ENCODE assay signal across 12 cellular contexts in genomic region chr1:184110253-184111204, GRCh38. TPM values are rescaled to one million over a fixed set of nuclear protein-coding genes. Genes with fewer than 3 reads are reported as not detected.
A peak's percentile ranks its signal among the peaks of the same experiment; 100 is the strongest.
DNase-seq lines count a peak whose midpoint lies in the region; ATAC-seq and TF ChIP-seq lines count a peak whose summit lies in the region.
"Had no signal": no experiment of that assay in that cellular context is flagged by ENCODE, and none has a peak within 500 bp of the region (broad histone marks: within the 10 kb centered on the region; RNA-seq: fewer than 3 reads in every experiment).

No MANE protein-coding gene starts in this region.

- TF ChIP-seq CTCF in DND-41 (IDR thresholded peaks at IDR 0.05; ENCODE audit: borderline replicate concordance, extremely low read depth, low read length, poor library complexity, severe bottlenecking) (no peak), GM23338 (conservative IDR thresholded peaks at IDR 0.05; ENCODE audit: low read depth in 2 of 2) (peak; percentile 23 to 58; a peak in 3 of 4 replicates)

- H3K9ac ChIP-seq in DND-41 (ENCODE audit: low read depth, low read length): no peak overlapping the region

- no peaks in the 10 kb centered on the region for H3K9me3 ChIP-seq in DND-41 (ENCODE audit: insufficient read depth, low read length, severe bottlenecking)

- H3K27ac Mint-ChIP-seq in GM23338: no peak overlapping the region
- peak overlapping the region; percentile 19 for H3K27ac Mint-ChIP-seq in activated T-helper 1 cell treated with anti-CD3 and anti-CD28 coated beads, Interleukin-12 subunit alpha, Interleukin-12 subunit beta, Interleukin-2, Interleukin-4 antibody, amounts not matched to agents 30 ng/mL and 10 ng/mL and 1 ng/mL, durations not matched to agents 14 hours and 24 hours and 36 hours

- no peak overlapping the region for H2AFZ ChIP-seq in DND-41 (ENCODE audit: low read depth, low read length)
- no peak overlapping the region for H2AFZ ChIP-seq in GM23338

- peak; percentile 68; the same call in 2 of the 3 replicates for ATAC-seq in DND-41 (ENCODE audit: insufficient read depth, low read depth)
- ATAC-seq in GM23338: peak; percentile 49; the same call in 2 of the 3 replicates
- ATAC-seq in HG03108 (IDR thresholded peaks at IDR 0.05; ENCODE audit: unreplicated experiment): no peak
- ATAC-seq in HG02884 (IDR thresholded peaks at IDR 0.05; ENCODE audit: unreplicated experiment): no peak

- H3K27me3 ChIP-seq in DND-41 (ENCODE audit: insufficient read depth, low read length, poor library complexity) (no peaks in the 10 kb centered on the region), GM23338 (ENCODE audit: insufficient read depth) (no peaks in the 10 kb centered on the region)

- intact Hi-C loops in activated T-helper 1 cell treated with anti-CD3 and anti-CD28 coated beads, Interleukin-12 subunit alpha, Interleukin-12 subunit beta, Interleukin-2, Interleukin-4 antibody, amounts not matched to agents 30 ng/mL and 10 ng/mL and 1 ng/mL, durations not matched to agents 14 hours and 24 hours and 36 hours (cut with micrococcal nuclease): no loop called here

- H3K4me2 ChIP-seq in DND-41 (ENCODE audit: insufficient read depth, low read length) (no peak overlapping the region), GM23338 (no peak overlapping the region)

- H3K27ac ChIP-seq in DND-41 (ENCODE audit: low read length): no peak overlapping the region
- H3K27ac ChIP-seq in GM23338 (ENCODE audit: low read depth): no peak overlapping the region

- H4K20me1 ChIP-seq in DND-41 (ENCODE audit: insufficient read depth, low read length) (no peaks in the 10 kb centered on the region), GM23338 (replicated peaks; ENCODE audit: insufficient read depth) (no peaks in the 10 kb centered on the region)

- H3K9me3 Mint-ChIP-seq in GM23338: peaks cover 4% of the 10 kb centered on the region; the same call in 1 of the 3 replicates
- H3K9me3 Mint-ChIP-seq in activated T-helper 1 cell treated with anti-CD3 and anti-CD28 coated beads, Interleukin-12 subunit alpha, Interleukin-12 subunit beta, Interleukin-2, Interleukin-4 antibody, amounts not matched to agents 30 ng/mL and 10 ng/mL and 1 ng/mL, durations not matched to agents 14 hours and 24 hours and 36 hours: peaks cover 22% of the 10 kb centered on the region

- peaks cover 6% of the 10 kb centered on the region; the same call in 1 of the 3 replicates for H3K36me3 Mint-ChIP-seq in GM23338 (ENCODE audit: low read depth)
- peaks cover 1% of the 10 kb centered on the region for H3K36me3 Mint-ChIP-seq in activated T-helper 1 cell treated with anti-CD3 and anti-CD28 coated beads, Interleukin-12 subunit alpha, Interleukin-12 subunit beta, Interleukin-2, Interleukin-4 antibody, amounts not matched to agents 30 ng/mL and 10 ng/mL and 1 ng/mL, durations not matched to agents 14 hours and 24 hours and 36 hours (ENCODE audit: low read depth)

- peaks cover 9% of the 10 kb centered on the region; the same call in 2 of the 3 replicates for H3K4me1 Mint-ChIP-seq in GM23338
- peaks cover 19% of the 10 kb centered on the region for H3K4me1 Mint-ChIP-seq in activated T-helper 1 cell treated with anti-CD3 and anti-CD28 coated beads, Interleukin-12 subunit alpha, Interleukin-12 subunit beta, Interleukin-2, Interleukin-4 antibody, amounts not matched to agents 30 ng/mL and 10 ng/mL and 1 ng/mL, durations not matched to agents 14 hours and 24 hours and 36 hours (ENCODE audit: low read depth)

- H3K79me2 ChIP-seq in DND-41 (ENCODE audit: insufficient read depth, low read length): no peaks in the 10 kb centered on the region
- no peaks in the 10 kb centered on the region for H3K79me2 ChIP-seq in GM23338 (replicated peaks; ENCODE audit: insufficient read depth)

- H3K4me1 ChIP-seq in DND-41 (ENCODE audit: insufficient read depth, low read length) (no peaks in the 10 kb centered on the region; the same call in 1 of the 2 replicates), GM23338 (ENCODE audit: insufficient read depth) (0 out of 2 replicates have a peak, but pooled peaks cover 4% of the 10 kb centered on the region)
- H3K4me1 ChIP-seq: Caco-2 had no signal

- H3K4me3 Mint-ChIP-seq in GM23338: no peak overlapping the region
- H3K4me3 Mint-ChIP-seq in activated T-helper 1 cell treated with anti-CD3 and anti-CD28 coated beads, Interleukin-12 subunit alpha, Interleukin-12 subunit beta, Interleukin-2, Interleukin-4 antibody, amounts not matched to agents 30 ng/mL and 10 ng/mL and 1 ng/mL, durations not matched to agents 14 hours and 24 hours and 36 hours: no peak overlapping the region

- H3K36me3 ChIP-seq in DND-41 (ENCODE audit: insufficient read depth, low read length) (no peaks in the 10 kb centered on the region), GM23338 (ENCODE audit: insufficient read depth) (no peaks in the 10 kb centered on the region)

- H3K9me2 ChIP-seq in GM23338 (ENCODE audit: insufficient read depth): peaks cover 9% of the 10 kb centered on the region

- no peaks in the 10 kb centered on the region for H3K27me3 Mint-ChIP-seq in GM23338 (ENCODE audit: insufficient read depth, low read depth, poor library complexity)
- H3K27me3 Mint-ChIP-seq in activated T-helper 1 cell treated with anti-CD3 and anti-CD28 coated beads, Interleukin-12 subunit alpha, Interleukin-12 subunit beta, Interleukin-2, Interleukin-4 antibody, amounts not matched to agents 30 ng/mL and 10 ng/mL and 1 ng/mL, durations not matched to agents 14 hours and 24 hours and 36 hours (ENCODE audit: insufficient read depth): no peaks in the 10 kb centered on the region

- no peak overlapping the region for H3K4me3 ChIP-seq in DND-41 (ENCODE audit: low read depth in 1 of 2, low read length in 2 of 2)
- H3K4me3 ChIP-seq in GM23338: no peak overlapping the region

- H3F3A ChIP-seq in GM23338 (replicated peaks; ENCODE audit: low read depth): no peaks in the 10 kb centered on the region

- peak; percentile 8 for DNase-seq in DND-41
- peak; percentile 17 for DNase-seq in GM23338 (ENCODE audit: low spot score)
- DNase-seq in activated T-helper 1 cell treated with anti-CD3 and anti-CD28 coated beads, Interleukin-12 subunit alpha, Interleukin-12 subunit beta, Interleukin-2, Interleukin-4 antibody, amounts not matched to agents 30 ng/mL and 10 ng/mL and 1 ng/mL, durations not matched to agents 14 hours and 24 hours and 36 hours (ENCODE audit: low spot score): no peak
- peak; percentile 5 for DNase-seq in kidney tubule cell (ENCODE audit: low spot score)
- DNase-seq in iPS-NIHi11 (ENCODE audit: low spot score): no peak
- DNase-seq: activated CD8-positive, alpha-beta memory T cell treated with anti-CD3 and anti-CD28 coated beads, Interleukin-2, amount 50 U/mL, for 48 hours; amygdala; Caco-2; Karpas-422; NCI-H345 had no signal

TF ChIP-seq in GM23338, 12 proteins besides CTCF, POLR2A, EP300 and RAD21 (continues in another document):
- TF ChIP-seq ZNF114 (CRISPR knock-in tag; IDR thresholded peaks at IDR 0.05): no peak

RNA-seq across cellular contexts. Expression of gene TSEN15, which starts 59.0 kb away (rescaled TPM):
- 55.8 and 61.0 TPM in 2 replicates for total RNA-seq in GM23338 (2014; rRNA removed; shearing (Covaris generic))
- 51.6 and 55.8 TPM in 2 replicates for polyA plus RNA-seq in GM23338 (2016; fragmentation: Nextera tagmentation; extraction: Ambion mirVana)
- total RNA-seq in activated T-helper 1 cell treated with anti-CD3 and anti-CD28 coated beads, Interleukin-12 subunit alpha, Interleukin-12 subunit beta, Interleukin-2, Interleukin-4 antibody, amounts not matched to agents 30 ng/mL and 10 ng/mL and 1 ng/mL, durations not matched to agents 14 hours and 24 hours and 36 hours: 49.8 and 50.2 TPM in 2 replicates

Comparison
In these comparisons a context has a peak if more than half of its experiments do, and no peak if none do; other contexts are left out.
1. ATAC-seq: peak in DND-41 (single experiment) and GM23338 (single experiment); none in HG03108 (single experiment) and HG02884 (single experiment).
2. DNase-seq: peak in DND-41 (single experiment), GM23338 (single experiment) and kidney tubule cell (single experiment); none in activated T-helper 1 cell treated with anti-CD3 and anti-CD28 coated beads, Interleukin-12 subunit alpha, Interleukin-12 subunit beta, Interleukin-2, Interleukin-4 antibody, amounts not matched to agents 30 ng/mL and 10 ng/mL and 1 ng/mL, durations not matched to agents 14 hours and 24 hours and 36 hours (single experiment) and iPS-NIHi11 (single experiment).